Comparison of ENCODE assay signal across 1 cellular context in genomic region chr1:161728376-161729226, GRCh38.
TF ChIP-seq lines count a peak whose summit lies in the region.

No MANE protein-coding gene starts in this region.

TF ChIP-seq in HepG2, 621 proteins besides CTCF, POLR2A, EP300 and RAD21:
- TF ChIP-seq ZNF331 (CRISPR knock-in tag; IDR thresholded peaks at IDR 0.05): no peak
- no peak for TF ChIP-seq ZNF710 (CRISPR knock-in tag; IDR thresholded peaks at IDR 0.05; ENCODE audit: borderline replicate concordance)
- TF ChIP-seq ZNF776 (CRISPR knock-in tag; IDR thresholded peaks at IDR 0.05): no peak
- TF ChIP-seq CREB1 (IDR thresholded peaks at IDR 0.05): peak; percentile 46
- TF ChIP-seq CREB1 (CRISPR knock-in tag; IDR thresholded peaks at IDR 0.05): no peak
- TF ChIP-seq ZNF615 (CRISPR knock-in tag; IDR thresholded peaks at IDR 0.05; ENCODE audit: borderline replicate concordance): no peak
- no peak for TF ChIP-seq HHEX (CRISPR knock-in tag; IDR thresholded peaks at IDR 0.05)
- TF ChIP-seq TARDBP (CRISPR knock-in tag; IDR thresholded peaks at IDR 0.05): no peak
- TF ChIP-seq ZNF737 (CRISPR knock-in tag; IDR thresholded peaks at IDR 0.05; ENCODE audit: borderline replicate concordance): no peak
